8 cellular contexts compared by ENCODE assay signal in genomic region chr5:150000261-150000989, GRCh38. TPM values are rescaled to one million over a fixed set of nuclear protein-coding genes. Genes with fewer than 3 reads are reported as not detected.
A peak's percentile ranks its signal among the peaks of the same experiment; 100 is the strongest.
DNase-seq lines count a peak whose midpoint lies in the region; ATAC-seq, FAIRE-seq and TF ChIP-seq lines count a peak whose summit lies in the region.

TSS of gene HMGXB3 (plus strand) at chr5:150000739. CDS start at chr5:150004853, 4,114 bp downstream.
TSS of gene TIGD6 (minus strand) at chr5:150000654. CDS start at chr5:149996348, 4,306 bp downstream.

- DNase-seq in GM12891 (ENCODE audit: insufficient read length, low spot score), result peak; percentile 90
- peak; percentile 21 for DNase-seq in NCI-H1417 treated with DMSO at 0.1 percent for 48 hours (lab: John Stamatoyannopoulos, UW)
- DNase-seq in SW 1271 (lab: John Stamatoyannopoulos, UW), result peak; percentile 94 to 97
- DNase-seq in heart right ventricle, result peak; percentile 93
- peak; percentile 90 to 99 (median 92) for DNase-seq in posterior cingulate gyrus
- DNase-seq in upper lobe of left lung, result peak; percentile 94 to 98

- TF ChIP-seq EP300 in upper lobe of left lung (IDR thresholded peaks at IDR 0.05), result peak in 1 of 4 donors; percentile 82

- H3K36me3 ChIP-seq in heart right ventricle (peaks cover 0 to 39% (median 6%) of the 10 kb centered on the region in 9 donors), upper lobe of left lung (peaks cover 0 to 17% (median 2%) of the 10 kb centered on the region in 4 donors)

- peak; percentile 90 for ATAC-seq in HG02798 (IDR thresholded peaks at IDR 0.05; ENCODE audit: poor library complexity, unreplicated experiment)
- peak; percentile 96 to 98 (median 96) for ATAC-seq in heart right ventricle
- ATAC-seq in upper lobe of left lung (ENCODE audit: low FRiP score in 2 of 2), result peak; percentile 96

- H3K4me1 ChIP-seq in heart right ventricle (peaks cover 7 to 45% (median 35%) of the 10 kb centered on the region in 9 donors), upper lobe of left lung (peaks cover 23 to 37% (median 31%) of the 10 kb centered on the region in 4 donors)

- TF ChIP-seq CTCF in heart right ventricle (IDR thresholded peaks at IDR 0.05) (peak in 7 of 9 donors; percentile 9 to 40 (median 14)), upper lobe of left lung (IDR thresholded peaks at IDR 0.05) (peak in 4 of 6 experiments; percentile 33 to 41 (median 34))

- peak within 1 kb of the TSS; percentile 4 for H3K27ac ChIP-seq in adipose tissue (ENCODE audit: low read depth, low read length)
- H3K27ac ChIP-seq in heart right ventricle, result peak within 1 kb of the TSS; percentile 83 to 97 (median 95)
- peak within 1 kb of the TSS; percentile 91 to 97 (median 95) for H3K27ac ChIP-seq in upper lobe of left lung

- H3K9me3 ChIP-seq in heart right ventricle, result no peaks in the 10 kb centered on the region
- no peaks in the 10 kb centered on the region for H3K9me3 ChIP-seq in upper lobe of left lung

- no peaks in the 10 kb centered on the region for H3K27me3 ChIP-seq in heart right ventricle
- no peaks in the 10 kb centered on the region for H3K27me3 ChIP-seq in upper lobe of left lung

- H3K4me3 ChIP-seq in heart right ventricle (peak within 1 kb of the TSS; percentile 72 to 100 (median 98)), upper lobe of left lung (peak within 1 kb of the TSS; percentile 80 to 94 (median 81))

- WGBS in adipose tissue, 3 donors, result 0% methylated on average over 67 to 72 of the region's 72 CpGs
- 0% methylated on average over 72 of the region's 72 CpGs for WGBS in heart right ventricle, 2 donors
- 0% methylated on average over 22 to 36 of the region's 72 CpGs for WGBS in upper lobe of left lung, 2 donors

- FAIRE-seq in GM12891 (lab: Jason Lieb, UNC), result peak; percentile 97

- TF ChIP-seq POLR2A in GM12891 (IDR thresholded peaks at IDR 0.05; ENCODE audit: low read depth, low read length) (peak; percentile 92), upper lobe of left lung (IDR thresholded peaks at IDR 0.05) (peak in 3 of 4 donors; percentile 65 to 88 (median 83))

- intact Hi-C loops in heart right ventricle (cut with DNase I), result no loop called here
- intact Hi-C loops in posterior cingulate gyrus (cut with DNase I), result loop anchor here (5.0 kb wide), 1 partner anchor 38 kb away; the partner anchor contains the start of gene SLC26A2

TF ChIP-seq in GM12891, 5 proteins besides CTCF, POLR2A, EP300 and RAD21:
- TF ChIP-seq SPI1 (IDR thresholded peaks at IDR 0.05; ENCODE audit: low read depth, low read length), result no peak
- peak; percentile 16; the same call in 1 of the 2 replicates for TF ChIP-seq POU2F2 (IDR thresholded peaks at IDR 0.05; ENCODE audit: low read depth, low read length)
- TF ChIP-seq POLR2AphosphoS5 (IDR thresholded peaks at IDR 0.05; ENCODE audit: low read depth, low read length), result peak; percentile 95
- TF ChIP-seq TAF1 (IDR thresholded peaks at IDR 0.05; ENCODE audit: low read depth, low read length), result peak; percentile 55; the same call in 1 of the 2 replicates
- TF ChIP-seq PAX5 (IDR thresholded peaks at IDR 0.05; ENCODE audit: insufficient read depth, low read length, severe bottlenecking), result peak; percentile 19

RNA-seq across cellular contexts. Expression of gene HMGXB3, which starts in this region (rescaled TPM):
- 19.3 TPM for polyA plus RNA-seq in GM12891 (2012; ENCODE audit: low read depth, missing spikeins)
- polyA plus RNA-seq in adipose tissue (10 to 100 TPM in 2 of 3 donors, 1 to 10 TPM in 1; 7.7 to 16.3 (median 15.2) TPM), heart right ventricle (10 to 100 TPM; 12.8 to 17.9 TPM)
- total RNA-seq in heart right ventricle (10 to 100 TPM; 12.7 to 17.8 (median 14.9) TPM), upper lobe of left lung (10 to 100 TPM; 29.6 to 71.2 (median 41.0) TPM)

RNA-seq across cellular contexts. Expression of gene TIGD6, which starts in this region (rescaled TPM):
- polyA plus RNA-seq in GM12891 (2012; ENCODE audit: low read depth, missing spikeins), result 2.4 TPM
- polyA plus RNA-seq in adipose tissue (1 to 10 TPM; 1.8 to 3.3 (median 1.9) TPM), heart right ventricle (1 to 10 TPM; 2.1 to 4.0 TPM)
- total RNA-seq in heart right ventricle (1 to 10 TPM; 2.2 to 4.2 (median 2.8) TPM), upper lobe of left lung (1 to 10 TPM; 2.2 to 6.3 (median 4.1) TPM)

Comparison
In these comparisons a context has a peak if more than half of its experiments do, and no peak if none do; other contexts are left out.
1. Peak in every context shown above with its lines: DNase-seq, ATAC-seq, H3K4me3 ChIP-seq and H3K27ac ChIP-seq.
2. DNase-seq: peak in every context shown above with its lines; median percentile 96 in upper lobe of left lung; 96 in SW 1271; 93 in heart right ventricle; 92 in posterior cingulate gyrus; 90 in GM12891; 21 in NCI-H1417 treated with DMSO at 0.1 percent for 48 hours.
3. H3K27ac ChIP-seq: peak in every context shown above with its lines; median percentile 95 in heart right ventricle; 95 in upper lobe of left lung; 4 in adipose tissue.